Comparison of ENCODE assay signal across 23 cellular contexts in genomic region chr12:131941987-131942341, GRCh38.
"Had no signal": no experiment of that assay in that cellular context is flagged by ENCODE, and none has a peak within 500 bp of the region (broad histone marks: within the 10 kb centered on the region; RNA-seq: fewer than 3 reads in every experiment).

No MANE protein-coding gene starts in this region.

- DNase-seq: activated CD4-positive, alpha-beta T cell treated with anti-CD3 and anti-CD28 coated beads, Interleukin-2, amount 10 ng/mL, durations not matched to agents 7 days and 5 days; activated CD4-positive, CD25-positive, alpha-beta regulatory T cell treated with anti-CD3 and anti-CD28 coated beads, Interleukin-2, amount 50 U/mL, for 72 hours; activated CD8-positive, alpha-beta T cell treated with anti-CD3 and anti-CD28 coated beads for 36 hours; activated naive CD4-positive, alpha-beta T cell treated with anti-CD3 and anti-CD28 coated beads for 36 hours; activated naive CD8-positive, alpha-beta T cell treated with anti-CD3 and anti-CD28 coated beads, Interleukin-2, amount 50 U/mL, for 24 hours; anterior cingulate cortex; effector CD4-positive, alpha-beta T cell; heart right ventricle; islet precursor cell; naive B cell; stimulated activated CD4-positive, alpha-beta T cell treated with anti-CD3 and anti-CD28 coated beads, Interleukin-12 subunit alpha, Interleukin-12 subunit beta, amount 100 ng/mL, for 4 hours; stimulated activated CD4-positive, alpha-beta T cell treated with anti-CD3 and anti-CD28 coated beads, Interleukin-4, amount 100 ng/mL, for 4 hours; T-helper 1 cell; WERI-Rb-1 had no signal

- H3K27me3 Mint-ChIP-seq: activated CD4-positive, alpha-beta T cell treated with anti-CD3 and anti-CD28 coated beads, Interleukin-2, amount 10 ng/mL, durations not matched to agents 7 days and 5 days; activated CD8-positive, alpha-beta T cell treated with anti-CD3 and anti-CD28 coated beads for 36 hours; activated naive CD8-positive, alpha-beta T cell treated with anti-CD3 and anti-CD28 coated beads, Interleukin-2, amount 50 U/mL, for 24 hours; activated T-helper 17 cell treated with anti-CD3 and anti-CD28 coated beads, Interleukin-2, amount 50 U/mL, for 72 hours; dendritic cell treated with granulocyte-macrophage colony-stimulating factor and Interleukin-4, amounts not matched to agents 40 ng/mL and 50 ng/mL, for 4 days; naive B cell; stimulated activated naive CD8-positive, alpha-beta T cell treated with anti-CD3 and anti-CD28 coated beads, Interleukin-15, Interleukin-2, amounts not matched to agents 100 ng/mL and 50 ng/mL, for 24 hours had no signal

- H3K27ac ChIP-seq: body of pancreas, cardiac muscle cell, heart right ventricle, prostate gland, tibial nerve, WERI-Rb-1 had no signal

- H3K9me3 ChIP-seq: body of pancreas, heart right ventricle, prostate gland, tibial nerve had no signal

- H3K4me1 Mint-ChIP-seq: activated naive CD8-positive, alpha-beta T cell treated with anti-CD3 and anti-CD28 coated beads, Interleukin-2, amount 50 U/mL, for 24 hours; neural crest cell had no signal

- H3K9me3 Mint-ChIP-seq: activated CD4-positive, alpha-beta T cell treated with anti-CD3 and anti-CD28 coated beads, Interleukin-2, amount 10 ng/mL, durations not matched to agents 7 days and 5 days; activated CD8-positive, alpha-beta T cell treated with anti-CD3 and anti-CD28 coated beads for 36 hours; activated naive CD4-positive, alpha-beta T cell treated with anti-CD3 and anti-CD28 coated beads for 36 hours; activated naive CD8-positive, alpha-beta T cell treated with anti-CD3 and anti-CD28 coated beads, Interleukin-2, amount 50 U/mL, for 24 hours; activated T-helper 17 cell treated with anti-CD3 and anti-CD28 coated beads, Interleukin-2, amount 50 U/mL, for 72 hours; dendritic cell treated with granulocyte-macrophage colony-stimulating factor and Interleukin-4, amounts not matched to agents 40 ng/mL and 50 ng/mL, for 4 days; naive B cell; neural crest cell; stimulated activated naive CD8-positive, alpha-beta T cell treated with anti-CD3 and anti-CD28 coated beads, Interleukin-15, Interleukin-2, amounts not matched to agents 100 ng/mL and 50 ng/mL, for 24 hours had no signal

- H3K27me3 ChIP-seq: body of pancreas, cardiac muscle cell, heart right ventricle, tibial nerve had no signal

- H3K4me3 ChIP-seq: body of pancreas, cardiac muscle cell, heart right ventricle, lung, prostate gland, tibial nerve had no signal

- H3K4me3 Mint-ChIP-seq: activated CD4-positive, alpha-beta T cell treated with anti-CD3 and anti-CD28 coated beads, Interleukin-2, amount 10 ng/mL, durations not matched to agents 7 days and 5 days; activated CD8-positive, alpha-beta T cell treated with anti-CD3 and anti-CD28 coated beads for 36 hours; activated naive CD4-positive, alpha-beta T cell treated with anti-CD3 and anti-CD28 coated beads for 36 hours; activated naive CD8-positive, alpha-beta T cell treated with anti-CD3 and anti-CD28 coated beads, Interleukin-2, amount 50 U/mL, for 24 hours; activated T-helper 17 cell treated with anti-CD3 and anti-CD28 coated beads, Interleukin-2, amount 50 U/mL, for 72 hours; dendritic cell treated with granulocyte-macrophage colony-stimulating factor and Interleukin-4, amounts not matched to agents 40 ng/mL and 50 ng/mL, for 4 days; naive B cell; neural crest cell; stimulated activated naive CD8-positive, alpha-beta T cell treated with anti-CD3 and anti-CD28 coated beads, Interleukin-15, Interleukin-2, amounts not matched to agents 100 ng/mL and 50 ng/mL, for 24 hours had no signal

- H3K4me1 ChIP-seq: body of pancreas, heart right ventricle, prostate gland, tibial nerve had no signal

- H3K27ac Mint-ChIP-seq: activated CD4-positive, alpha-beta T cell treated with anti-CD3 and anti-CD28 coated beads, Interleukin-2, amount 10 ng/mL, durations not matched to agents 7 days and 5 days; activated CD8-positive, alpha-beta T cell treated with anti-CD3 and anti-CD28 coated beads for 36 hours; activated naive CD4-positive, alpha-beta T cell treated with anti-CD3 and anti-CD28 coated beads for 36 hours; activated naive CD8-positive, alpha-beta T cell treated with anti-CD3 and anti-CD28 coated beads, Interleukin-2, amount 50 U/mL, for 24 hours; activated T-helper 17 cell treated with anti-CD3 and anti-CD28 coated beads, Interleukin-2, amount 50 U/mL, for 72 hours; dendritic cell treated with granulocyte-macrophage colony-stimulating factor and Interleukin-4, amounts not matched to agents 40 ng/mL and 50 ng/mL, for 4 days; naive B cell; stimulated activated naive CD8-positive, alpha-beta T cell treated with anti-CD3 and anti-CD28 coated beads, Interleukin-15, Interleukin-2, amounts not matched to agents 100 ng/mL and 50 ng/mL, for 24 hours had no signal

- ATAC-seq: activated CD8-positive, alpha-beta T cell treated with anti-CD3 and anti-CD28 coated beads for 36 hours; activated naive CD8-positive, alpha-beta T cell treated with anti-CD3 and anti-CD28 coated beads, Interleukin-2, amount 50 U/mL, for 24 hours; activated T-helper 17 cell treated with anti-CD3 and anti-CD28 coated beads, Interleukin-2, amount 50 U/mL, for 72 hours; body of pancreas had no signal
